8 cellular contexts compared by ENCODE assay signal in the genomic region with DNA sequence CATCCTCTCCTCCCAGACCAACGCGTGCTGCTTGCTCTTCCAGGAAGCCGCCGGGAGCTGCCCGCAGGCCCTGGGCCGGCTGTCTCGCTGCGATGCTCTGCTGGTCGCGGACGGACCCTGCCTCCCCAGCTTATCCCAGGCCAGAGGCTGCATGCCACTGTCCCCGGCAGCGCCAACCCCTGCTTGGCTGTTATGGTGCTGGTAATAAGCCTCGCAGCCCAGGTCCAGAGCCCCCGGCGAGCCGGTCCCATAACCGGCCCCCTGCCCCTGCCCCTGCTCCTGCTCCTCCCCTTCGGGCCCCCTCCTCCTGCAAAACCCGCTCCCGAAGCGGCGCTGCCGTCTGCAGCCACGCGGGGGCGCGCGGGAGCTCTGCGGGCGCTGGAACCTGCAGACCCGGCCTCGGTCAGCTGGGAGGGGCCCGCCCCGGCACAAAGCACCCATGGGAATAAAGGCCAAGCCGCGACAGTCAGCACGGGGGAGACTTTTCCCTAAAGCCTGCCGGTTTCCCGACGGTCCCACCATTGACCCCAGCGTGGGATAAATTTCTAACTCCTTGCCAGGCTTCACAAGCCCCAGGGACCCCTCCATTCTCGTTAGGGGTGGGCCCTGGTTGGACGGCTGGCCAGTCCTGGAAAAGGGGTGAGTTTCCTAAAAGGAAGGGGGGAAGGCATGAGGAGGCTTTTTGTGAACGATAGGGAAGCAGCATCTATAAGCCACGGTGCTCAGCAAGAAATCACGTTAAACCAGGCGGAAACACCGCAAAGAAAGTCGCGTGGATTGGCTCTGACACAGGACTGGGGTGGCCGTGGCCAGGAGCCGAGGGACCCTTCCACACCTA.
DNase-seq lines count a peak whose midpoint lies in the region; ATAC-seq and TF ChIP-seq lines count a peak whose summit lies in the region.

No MANE protein-coding gene starts in this region.

- TF ChIP-seq CTCF in choroid plexus epithelial cell (conservative IDR thresholded peaks at IDR 0.05; ENCODE audit: low read depth, low read length) = peak; percentile 74

- no peak for ATAC-seq in GM18858 (IDR thresholded peaks at IDR 0.05; ENCODE audit: unreplicated experiment)

- peak; percentile 28 for DNase-seq in SIG-M5 treated with dmso at 0.1 percent for 504 hours (lab: John Stamatoyannopoulos, UW; ENCODE audit: unreplicated experiment)
- no peak for DNase-seq in SIG-M5 (lab: John Stamatoyannopoulos, UW)
- peak; percentile 32 for DNase-seq in NCI-H226
- peak; percentile 67 for DNase-seq in activated CD4-positive, alpha-beta T cell treated with anti-CD3 and anti-CD28 coated beads for 1 hour
- DNase-seq in choroid plexus epithelial cell (ENCODE audit: low read depth) = peak; percentile 56
- DNase-seq in left kidney (ENCODE audit: low read depth, low spot score) = peak; percentile 92
- DNase-seq in stimulated activated CD4-positive, alpha-beta T cell treated with anti-CD3 and anti-CD28 coated beads, Interleukin-4, amount 100 ng/mL, for 1 hour = peak; percentile 76

- H3K4me3 ChIP-seq in choroid plexus epithelial cell (ENCODE audit: low read depth, low read length) = no peak overlapping the region
